In the genomic region with DNA sequence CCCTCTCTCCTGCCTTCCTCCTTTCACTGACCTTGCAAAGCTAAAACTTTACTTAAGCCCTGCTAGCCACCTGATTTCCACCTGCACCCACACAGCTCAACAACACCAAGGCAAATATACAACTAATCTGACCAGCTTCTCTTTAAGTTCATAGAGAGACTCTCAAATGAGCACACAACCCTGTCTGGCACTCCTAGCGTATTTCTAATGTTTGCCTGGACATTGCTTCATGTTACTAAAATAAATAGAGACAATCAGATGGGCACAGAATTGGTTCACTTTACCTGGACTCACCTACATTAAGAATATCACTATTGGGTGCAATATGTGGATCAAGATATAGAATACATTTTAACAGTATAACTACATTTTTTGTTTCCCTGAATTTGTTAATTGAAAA, we compare ENCODE assay signal across 36 cellular contexts. TPM values are rescaled to one million over a fixed set of nuclear protein-coding genes. Genes with fewer than 3 reads are reported as not detected.
"Had no signal": no experiment of that assay in that cellular context is flagged by ENCODE, and none has a peak within 500 bp of the region (broad histone marks: within the 10 kb centered on the region; RNA-seq: fewer than 3 reads in every experiment).

No MANE protein-coding gene starts in this region.

- FAIRE-seq: endometrium, endothelial cell of umbilical vein had no signal

- H3K4me3 Mint-ChIP-seq: activated CD4-positive, alpha-beta memory T cell treated with anti-CD3 and anti-CD28 coated beads for 36 hours; activated CD4-positive, alpha-beta T cell treated with anti-CD3 and anti-CD28 coated beads for 36 hours; activated CD4-positive, alpha-beta T cell treated with anti-CD3 and anti-CD28 coated beads, Interleukin-2, amount 10 ng/mL, durations not matched to agents 24 days and 14 days; activated CD8-positive, alpha-beta memory T cell treated with anti-CD3 and anti-CD28 coated beads, Interleukin-2, amount 10 ng/mL, durations not matched to agents 7 days and 5 days; activated CD8-positive, alpha-beta T cell treated with anti-CD3 and anti-CD28 coated beads, Interleukin-2, amount 10 ng/mL, durations not matched to agents 7 days and 5 days; activated naive CD4-positive, alpha-beta T cell treated with anti-CD3 and anti-CD28 coated beads for 36 hours; activated naive CD4-positive, alpha-beta T cell treated with anti-CD3 and anti-CD28 coated beads, Interleukin-2, amount 50 U/mL, for 24 hours; activated naive CD8-positive, alpha-beta T cell treated with anti-CD3 and anti-CD28 coated beads, Interleukin-2, amount 10 ng/mL, durations not matched to agents 7 days and 5 days; activated T-helper 1 cell treated with anti-CD3 and anti-CD28 coated beads, Interleukin-12 subunit alpha, Interleukin-12 subunit beta, Interleukin-2, Interleukin-4 antibody, amounts not matched to agents 30 ng/mL and 10 ng/mL and 1 ng/mL, durations not matched to agents 14 hours and 24 hours and 36 hours; brain had no signal

- ATAC-seq: activated CD4-positive, alpha-beta T cell treated with anti-CD3 and anti-CD28 coated beads for 36 hours; activated CD8-positive, alpha-beta memory T cell treated with anti-CD3 and anti-CD28 coated beads, Interleukin-2, amount 10 ng/mL, durations not matched to agents 7 days and 5 days; activated CD8-positive, alpha-beta T cell treated with anti-CD3 and anti-CD28 coated beads, Interleukin-2, amount 10 ng/mL, durations not matched to agents 7 days and 5 days; gastroesophageal sphincter had no signal

- H3K4me1 ChIP-seq: ascending aorta, breast epithelium, colonic mucosa, esophagus squamous epithelium, gastroesophageal sphincter had no signal

- H3K4me1 Mint-ChIP-seq: activated CD4-positive, alpha-beta T cell treated with anti-CD3 and anti-CD28 coated beads for 36 hours; activated CD4-positive, alpha-beta T cell treated with anti-CD3 and anti-CD28 coated beads, Interleukin-2, amount 10 ng/mL, durations not matched to agents 24 days and 14 days; activated CD8-positive, alpha-beta memory T cell treated with anti-CD3 and anti-CD28 coated beads, Interleukin-2, amount 10 ng/mL, durations not matched to agents 7 days and 5 days; activated naive CD4-positive, alpha-beta T cell treated with anti-CD3 and anti-CD28 coated beads, Interleukin-2, amount 50 U/mL, for 24 hours; activated naive CD8-positive, alpha-beta T cell treated with anti-CD3 and anti-CD28 coated beads, Interleukin-2, amount 10 ng/mL, durations not matched to agents 7 days and 5 days; brain had no signal

- H3K27me3 ChIP-seq: ascending aorta, breast epithelium, cardiac muscle cell, colonic mucosa, esophagus squamous epithelium, gastroesophageal sphincter had no signal

- H3K4me3 ChIP-seq: ascending aorta, breast epithelium, cardiac muscle cell, colonic mucosa, esophagus squamous epithelium, gastroesophageal sphincter had no signal

- DNase-seq: activated CD4-positive, alpha-beta memory T cell treated with anti-CD3 and anti-CD28 coated beads for 36 hours; activated CD4-positive, alpha-beta T cell treated with anti-CD3 and anti-CD28 coated beads for 36 hours; activated CD4-positive, alpha-beta T cell treated with anti-CD3 and anti-CD28 coated beads, Interleukin-2, amount 10 ng/mL, durations not matched to agents 24 days and 14 days; activated CD4-positive, CD25-positive, alpha-beta regulatory T cell; activated CD4-positive, CD25-positive, alpha-beta regulatory T cell treated with anti-CD3 and anti-CD28 coated beads, Interleukin-2, amount 50 U/mL, for 72 hours; activated CD8-positive, alpha-beta memory T cell treated with anti-CD3 and anti-CD28 coated beads, Interleukin-2, amount 10 ng/mL, durations not matched to agents 7 days and 5 days; activated CD8-positive, alpha-beta memory T cell treated with anti-CD3 and anti-CD28 coated beads, Interleukin-2, amount 50 U/mL, for 4 hours; activated CD8-positive, alpha-beta T cell treated with anti-CD3 and anti-CD28 coated beads, Interleukin-2, amount 10 ng/mL, durations not matched to agents 7 days and 5 days; activated effector memory CD4-positive, alpha-beta T cell treated with anti-CD3 and anti-CD28 coated beads, Interleukin-2, amount 50 U/mL, for 16 hours; activated naive CD4-positive, alpha-beta T cell treated with anti-CD3 and anti-CD28 coated beads for 36 hours; activated naive CD8-positive, alpha-beta T cell treated with anti-CD3 and anti-CD28 coated beads, Interleukin-2, amount 10 ng/mL, durations not matched to agents 7 days and 5 days; activated T-cell treated with anti-CD3 and anti-CD28 coated beads, Interleukin-2, amount 50 U/mL, for 1 hour; activated T-cell treated with anti-CD3 and anti-CD28 coated beads, Interleukin-2, amount 50 U/mL, for 48 hours; central memory CD4-positive, alpha-beta T cell; cerebellar nuclear complex; colonic mucosa; effector CD8-positive, alpha-beta T cell; esophagus squamous epithelium; T-helper 2 cell had no signal

- H3K27ac Mint-ChIP-seq: activated CD4-positive, alpha-beta memory T cell treated with anti-CD3 and anti-CD28 coated beads for 36 hours; activated CD4-positive, alpha-beta T cell treated with anti-CD3 and anti-CD28 coated beads for 36 hours; activated CD4-positive, alpha-beta T cell treated with anti-CD3 and anti-CD28 coated beads, Interleukin-2, amount 10 ng/mL, durations not matched to agents 24 days and 14 days; activated CD8-positive, alpha-beta memory T cell treated with anti-CD3 and anti-CD28 coated beads, Interleukin-2, amount 10 ng/mL, durations not matched to agents 7 days and 5 days; activated CD8-positive, alpha-beta T cell treated with anti-CD3 and anti-CD28 coated beads, Interleukin-2, amount 10 ng/mL, durations not matched to agents 7 days and 5 days; activated naive CD4-positive, alpha-beta T cell treated with anti-CD3 and anti-CD28 coated beads for 36 hours; activated naive CD4-positive, alpha-beta T cell treated with anti-CD3 and anti-CD28 coated beads, Interleukin-2, amount 50 U/mL, for 24 hours; activated naive CD8-positive, alpha-beta T cell treated with anti-CD3 and anti-CD28 coated beads, Interleukin-2, amount 10 ng/mL, durations not matched to agents 7 days and 5 days; activated T-helper 1 cell treated with anti-CD3 and anti-CD28 coated beads, Interleukin-12 subunit alpha, Interleukin-12 subunit beta, Interleukin-2, Interleukin-4 antibody, amounts not matched to agents 30 ng/mL and 10 ng/mL and 1 ng/mL, durations not matched to agents 14 hours and 24 hours and 36 hours; activated T-helper 2 cell treated with anti-CD3 and anti-CD28 coated beads, Interferon-gamma antibody, Interleukin-2, Interleukin-4, amounts not matched to agents 10 μg/mL and 5 μg/mL and 100 μg/mL, durations not matched to agents 14 hours and 24 hours and 36 hours; brain had no signal

- H3K9me3 ChIP-seq: ascending aorta, breast epithelium, colonic mucosa, esophagus squamous epithelium, gastroesophageal sphincter had no signal

- H3K36me3 Mint-ChIP-seq: activated CD4-positive, alpha-beta memory T cell treated with anti-CD3 and anti-CD28 coated beads for 36 hours; activated CD8-positive, alpha-beta memory T cell treated with anti-CD3 and anti-CD28 coated beads, Interleukin-2, amount 10 ng/mL, durations not matched to agents 7 days and 5 days; activated naive CD4-positive, alpha-beta T cell treated with anti-CD3 and anti-CD28 coated beads, Interleukin-2, amount 50 U/mL, for 24 hours; activated naive CD8-positive, alpha-beta T cell treated with anti-CD3 and anti-CD28 coated beads, Interleukin-2, amount 10 ng/mL, durations not matched to agents 7 days and 5 days; brain had no signal

- H3K36me3 ChIP-seq: ascending aorta, breast epithelium, cardiac muscle cell, colonic mucosa, esophagus squamous epithelium, gastroesophageal sphincter had no signal

- H3K27me3 Mint-ChIP-seq: activated CD4-positive, alpha-beta memory T cell treated with anti-CD3 and anti-CD28 coated beads for 36 hours; activated CD8-positive, alpha-beta memory T cell treated with anti-CD3 and anti-CD28 coated beads, Interleukin-2, amount 10 ng/mL, durations not matched to agents 7 days and 5 days had no signal

- H3K27ac ChIP-seq: ascending aorta, breast epithelium, cardiac muscle cell, colonic mucosa, epithelial cell of prostate, esophagus squamous epithelium, gastroesophageal sphincter had no signal

- H3K9me3 Mint-ChIP-seq: activated CD4-positive, alpha-beta memory T cell treated with anti-CD3 and anti-CD28 coated beads for 36 hours; activated CD4-positive, alpha-beta T cell treated with anti-CD3 and anti-CD28 coated beads, Interleukin-2, amount 10 ng/mL, durations not matched to agents 24 days and 14 days; activated naive CD4-positive, alpha-beta T cell treated with anti-CD3 and anti-CD28 coated beads for 36 hours; activated naive CD4-positive, alpha-beta T cell treated with anti-CD3 and anti-CD28 coated beads, Interleukin-2, amount 50 U/mL, for 24 hours; activated naive CD8-positive, alpha-beta T cell treated with anti-CD3 and anti-CD28 coated beads, Interleukin-2, amount 10 ng/mL, durations not matched to agents 7 days and 5 days; activated T-helper 1 cell treated with anti-CD3 and anti-CD28 coated beads, Interleukin-12 subunit alpha, Interleukin-12 subunit beta, Interleukin-2, Interleukin-4 antibody, amounts not matched to agents 30 ng/mL and 10 ng/mL and 1 ng/mL, durations not matched to agents 14 hours and 24 hours and 36 hours; activated T-helper 2 cell treated with anti-CD3 and anti-CD28 coated beads, Interferon-gamma antibody, Interleukin-2, Interleukin-4, amounts not matched to agents 10 μg/mL and 5 μg/mL and 100 μg/mL, durations not matched to agents 14 hours and 24 hours and 36 hours; brain had no signal

RNA-seq across cellular contexts. Expression of a gene that starts 33.2 kb away (rescaled TPM):
- total RNA-seq: activated CD4-positive, alpha-beta memory T cell treated with anti-CD3 and anti-CD28 coated beads for 36 hours; activated CD4-positive, alpha-beta T cell treated with anti-CD3 and anti-CD28 coated beads for 36 hours; activated CD4-positive, alpha-beta T cell treated with anti-CD3 and anti-CD28 coated beads, Interleukin-2, amount 10 ng/mL, durations not matched to agents 24 days and 14 days; activated CD8-positive, alpha-beta memory T cell treated with anti-CD3 and anti-CD28 coated beads for 36 hours; activated CD8-positive, alpha-beta memory T cell treated with anti-CD3 and anti-CD28 coated beads, Interleukin-2, amount 10 ng/mL, durations not matched to agents 7 days and 5 days; activated CD8-positive, alpha-beta T cell treated with anti-CD3 and anti-CD28 coated beads, Interleukin-2, amount 10 ng/mL, durations not matched to agents 7 days and 5 days; activated naive CD4-positive, alpha-beta T cell treated with anti-CD3 and anti-CD28 coated beads for 36 hours; activated naive CD8-positive, alpha-beta T cell treated with anti-CD3 and anti-CD28 coated beads, Interleukin-2, amount 10 ng/mL, durations not matched to agents 7 days and 5 days; activated T-helper 1 cell treated with anti-CD3 and anti-CD28 coated beads, Interleukin-12 subunit alpha, Interleukin-12 subunit beta, Interleukin-2, Interleukin-4 antibody, amounts not matched to agents 30 ng/mL and 10 ng/mL and 1 ng/mL, durations not matched to agents 14 hours and 24 hours and 36 hours; activated T-helper 2 cell treated with anti-CD3 and anti-CD28 coated beads, Interferon-gamma antibody, Interleukin-2, Interleukin-4, amounts not matched to agents 10 μg/mL and 5 μg/mL and 100 μg/mL, durations not matched to agents 14 hours and 24 hours and 36 hours; ascending aorta; cardiac muscle cell; colonic mucosa; dermis microvascular lymphatic vessel endothelial cell; endothelial cell of umbilical vein; esophagus squamous epithelium; fibroblast of lung; fibroblast of villous mesenchyme; gastroesophageal sphincter; T-helper 1 cell treated with Interleukin-12 subunit alpha and Interleukin-12 subunit beta and Interleukin-4 antibody, amounts not matched to agents 30 ng/mL and 1 ng/mL, for 36 hours had no signal
- polyA plus RNA-seq: cardiac muscle cell, endothelial cell of umbilical vein, esophagus, fibroblast of lung had no signal
